Comparison of ENCODE assay signal across 1 cellular context in the genomic region with DNA sequence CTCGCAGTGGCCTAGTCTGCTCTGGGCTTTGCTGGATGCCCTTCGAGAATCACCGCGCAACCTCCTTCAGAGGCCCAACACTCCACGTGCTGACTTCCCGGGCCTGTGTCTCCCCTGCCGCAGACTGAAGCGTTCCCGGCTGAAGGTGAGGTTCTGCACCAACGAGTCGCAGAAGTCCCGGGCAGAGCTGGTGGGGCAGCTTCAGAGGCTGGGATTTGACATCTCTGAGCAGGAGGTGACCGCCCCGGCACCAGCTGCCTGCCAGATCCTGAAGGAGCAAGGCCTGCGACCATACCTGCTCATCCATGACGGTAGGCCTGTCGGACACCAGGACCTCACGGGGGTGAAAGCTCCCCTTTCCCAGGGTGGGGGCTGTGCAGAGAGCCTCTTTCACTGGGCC.
TF ChIP-seq lines count a peak whose summit lies in the region.

No MANE protein-coding gene starts in this region.

TF ChIP-seq in H1, 55 proteins besides CTCF, POLR2A, EP300 and RAD21:
- TF ChIP-seq NRF1 (IDR thresholded peaks at IDR 0.05; ENCODE audit: low read depth, low read length) (no peak), CBX5 (IDR thresholded peaks at IDR 0.05; ENCODE audit: low read depth, low read length) (no peak), RBBP5 (IDR thresholded peaks at IDR 0.05; ENCODE audit: borderline replicate concordance, low read depth, low read length) (no peak), MAFK (IDR thresholded peaks at IDR 0.05; ENCODE audit: low read depth, low read length) (no peak), RNF2 (IDR thresholded peaks at IDR 0.05; ENCODE audit: borderline replicate concordance, low read depth, low read length, missing control alignments, poor library complexity, severe bottlenecking) (no peak)
